20 cellular contexts compared by ENCODE assay signal in the genomic region with DNA sequence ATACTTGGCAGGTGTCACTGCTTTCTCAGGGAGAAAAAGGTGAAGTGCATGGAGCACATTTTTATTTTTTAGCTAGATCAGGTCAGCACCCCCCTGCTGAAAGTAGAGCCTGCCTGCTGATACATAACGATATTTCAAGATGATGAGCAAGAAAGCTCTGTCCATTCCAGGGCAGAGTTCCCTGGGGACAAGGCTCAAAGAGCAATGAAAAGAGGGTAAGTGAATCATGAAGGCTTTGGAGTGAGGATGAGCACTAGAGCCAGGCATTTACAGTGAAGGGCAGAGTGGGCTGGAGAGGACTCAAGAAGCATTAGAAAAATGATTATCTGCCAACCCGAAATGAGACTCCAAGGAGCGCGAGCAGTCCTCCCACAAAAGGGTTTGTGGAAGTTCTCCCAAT.
"Had no signal": no experiment of that assay in that cellular context is flagged by ENCODE, and none has a peak within 500 bp of the region (broad histone marks: within the 10 kb centered on the region; RNA-seq: fewer than 3 reads in every experiment).

No MANE protein-coding gene starts in this region.

- H3K27me3 ChIP-seq: adrenal gland, cardiac muscle cell, right atrium auricular region, testis had no signal

- H3K9me3 ChIP-seq: adrenal gland, lower lobe of right lung, right atrium auricular region, testis had no signal

- ATAC-seq: activated naive CD4-positive, alpha-beta T cell treated with anti-CD3 and anti-CD28 coated beads, Interleukin-2, amount 50 U/mL, for 72 hours; activated T-cell treated with anti-CD3 and anti-CD28 coated beads, Interleukin-2, amount 50 U/mL, for 72 hours; lower lobe of right lung; stimulated activated naive CD8-positive, alpha-beta T cell treated with anti-CD3 and anti-CD28 coated beads, Interleukin-15, amount 100 ng/mL, for 72 hours had no signal

- H3K4me3 ChIP-seq: adrenal gland, cardiac muscle cell, lower lobe of right lung, right atrium auricular region, skin epidermis, testis had no signal

- H3K4me1 ChIP-seq: adrenal gland, lower lobe of right lung, right atrium auricular region, testis had no signal

- H3K27ac ChIP-seq: adrenal gland, cardiac muscle cell, lower lobe of right lung, right atrium auricular region, skin epidermis, testis, VCaP had no signal

- H3K36me3 ChIP-seq: adrenal gland, cardiac muscle cell, lower lobe of right lung, right atrium auricular region had no signal

- DNase-seq: activated CD4-positive, alpha-beta T cell treated with anti-CD3 and anti-CD28 coated beads for 1 hour; activated CD8-positive, alpha-beta memory T cell treated with anti-CD3 and anti-CD28 coated beads for 24 hours; activated CD8-positive, alpha-beta memory T cell treated with anti-CD3 and anti-CD28 coated beads, Interleukin-2, amount 50 U/mL, for 48 hours; activated gamma-delta T cell; activated T-cell treated with anti-CD3 and anti-CD28 coated beads, Interleukin-2, amount 50 U/mL, for 72 hours; adrenal gland; dermis blood vessel endothelial cell; effector memory CD4-positive, alpha-beta T cell; lower lobe of right lung; stimulated activated CD4-positive, alpha-beta T cell treated with anti-CD3 and anti-CD28 coated beads, Interleukin-15, amount 100 ng/mL, for 24 hours; stimulated activated CD4-positive, alpha-beta T cell treated with anti-CD3 and anti-CD28 coated beads, Interleukin-4, amount 100 ng/mL, for 1 hour; stimulated activated naive CD8-positive, alpha-beta T cell treated with anti-CD3 and anti-CD28 coated beads, Interleukin-15, amount 100 ng/mL, for 72 hours; SW 1271; T-helper 2 cell; testis had no signal
